ENCODE assay signal across 8 cellular contexts in genomic region chr14:105301103-105301914, GRCh38. TPM values are rescaled to one million over a fixed set of nuclear protein-coding genes. Genes with fewer than 3 reads are reported as not detected.
DNase-seq lines count a peak whose midpoint lies in the region; ATAC-seq and TF ChIP-seq lines count a peak whose summit lies in the region.

No MANE protein-coding gene starts in this region.

- DNase-seq in EL (peak; percentile 96), H4 (ENCODE audit: low spot score) (peak; percentile 80), LoVo (ENCODE audit: low spot score) (peak; percentile 99), RWPE2 (ENCODE audit: low spot score) (peak; percentile 99), fibroblast of pulmonary artery (ENCODE audit: low read depth) (peak; percentile 95)
- peak; percentile 96 for DNase-seq in activated effector memory CD4-positive, alpha-beta T cell treated with Interleukin-2 at 50 U/mL for 16 hours
- peak; percentile 99 for DNase-seq in natural killer cell treated with Interleukin-12 subunit alpha and Interleukin-12 subunit beta and Interleukin-15 and Interleukin-18, amount 100 ng/mL, for 72 hours (ENCODE audit: low spot score)
- peak; percentile 94 to 99 (median 97) for DNase-seq in stimulated activated naive CD4-positive, alpha-beta T cell (lab: John Stamatoyannopoulos, UW)

- H3K4me1 Mint-ChIP-seq in natural killer cell treated with Interleukin-12 subunit alpha and Interleukin-12 subunit beta and Interleukin-15 and Interleukin-18, amount 100 ng/mL, for 72 hours (ENCODE audit: low read depth in 2 of 2): peaks cover 22 to 32% of the 10 kb centered on the region in 2 donors

- H3K27me3 ChIP-seq in RWPE2 (ENCODE audit: insufficient read depth, poor library complexity, severe bottlenecking): no peaks in the 10 kb centered on the region

- peak; percentile 88 for ATAC-seq in RWPE2 (ENCODE audit: low read depth)
- peak; percentile 88 to 91 for ATAC-seq in natural killer cell treated with Interleukin-12 subunit alpha and Interleukin-12 subunit beta and Interleukin-15 and Interleukin-18, amount 100 ng/mL, for 72 hours

- no peaks in the 10 kb centered on the region for H3K27me3 Mint-ChIP-seq in natural killer cell treated with Interleukin-12 subunit alpha and Interleukin-12 subunit beta and Interleukin-15 and Interleukin-18, amount 100 ng/mL, for 72 hours

- TF ChIP-seq CTCF in RWPE2 (IDR thresholded peaks at IDR 0.05; ENCODE audit: poor library complexity, severe bottlenecking) (no peak), fibroblast of pulmonary artery (IDR thresholded peaks at IDR 0.05; ENCODE audit: low read length, missing control alignments) (no peak)

- no peaks in the 10 kb centered on the region for H3K9me3 Mint-ChIP-seq in natural killer cell treated with Interleukin-12 subunit alpha and Interleukin-12 subunit beta and Interleukin-15 and Interleukin-18, amount 100 ng/mL, for 72 hours

- no peaks in the 10 kb centered on the region for H3K9me3 ChIP-seq in RWPE2 (ENCODE audit: severe bottlenecking)

- H3K27ac Mint-ChIP-seq in natural killer cell treated with Interleukin-12 subunit alpha and Interleukin-12 subunit beta and Interleukin-15 and Interleukin-18, amount 100 ng/mL, for 72 hours: peak overlapping the region; percentile 77 to 80

- peak overlapping the region; percentile 70 for H3K4me3 ChIP-seq in RWPE2 (ENCODE audit: severe bottlenecking)
- H3K4me3 ChIP-seq in fibroblast of pulmonary artery (replicated peaks; ENCODE audit: low read depth, low read length): peak overlapping the region; percentile 74

- no peaks in the 10 kb centered on the region for H3K36me3 Mint-ChIP-seq in natural killer cell treated with Interleukin-12 subunit alpha and Interleukin-12 subunit beta and Interleukin-15 and Interleukin-18, amount 100 ng/mL, for 72 hours

- peak overlapping the region; percentile 61 for H3K27ac ChIP-seq in RWPE2 (ENCODE audit: poor library complexity, severe bottlenecking)

- no peaks in the 10 kb centered on the region for H3K36me3 ChIP-seq in RWPE2 (ENCODE audit: low read depth)

- H3K4me3 Mint-ChIP-seq in natural killer cell treated with Interleukin-12 subunit alpha and Interleukin-12 subunit beta and Interleukin-15 and Interleukin-18, amount 100 ng/mL, for 72 hours: peak overlapping the region; percentile 87

- peaks cover 3% of the 10 kb centered on the region for H3K4me1 ChIP-seq in RWPE2 (ENCODE audit: insufficient read depth, poor library complexity, severe bottlenecking)

RNA-seq across cellular contexts. Expression of gene BRF1, which starts 0.5 kb away (rescaled TPM):
- 12.6 and 13.6 TPM in 2 replicates for total RNA-seq in H4 (2014; rRNA removed; shearing (Covaris generic))
- total RNA-seq in natural killer cell treated with Interleukin-12 subunit alpha and Interleukin-12 subunit beta and Interleukin-15 and Interleukin-18, amount 100 ng/mL, for 72 hours: 10 to 100 TPM; 43.4 to 76.5 TPM

RNA-seq across cellular contexts. Expression of gene PACS2, which starts 13.2 kb away (rescaled TPM):
- 12.6 and 14.4 TPM in 2 replicates for total RNA-seq in H4 (2014; rRNA removed; shearing (Covaris generic))
- total RNA-seq in natural killer cell treated with Interleukin-12 subunit alpha and Interleukin-12 subunit beta and Interleukin-15 and Interleukin-18, amount 100 ng/mL, for 72 hours: 10 to 100 TPM; 24.9 to 26.3 TPM

RNA-seq across cellular contexts. Expression of gene BTBD6, which starts 53.0 kb away (rescaled TPM):
- total RNA-seq in H4 (2014; rRNA removed; shearing (Covaris generic)): 16.8 and 19.4 TPM in 2 replicates
- total RNA-seq in natural killer cell treated with Interleukin-12 subunit alpha and Interleukin-12 subunit beta and Interleukin-15 and Interleukin-18, amount 100 ng/mL, for 72 hours: 10 to 100 TPM; 42.3 to 52.9 TPM

Comparison
In these comparisons a context has a peak if more than half of its experiments do, and no peak if none do; other contexts are left out.
1. Peak in every context shown above with its lines: DNase-seq, ATAC-seq, H3K4me3 ChIP-seq and H3K27ac ChIP-seq.